Comparison of ENCODE assay signal across 17 cellular contexts in the genomic region with DNA sequence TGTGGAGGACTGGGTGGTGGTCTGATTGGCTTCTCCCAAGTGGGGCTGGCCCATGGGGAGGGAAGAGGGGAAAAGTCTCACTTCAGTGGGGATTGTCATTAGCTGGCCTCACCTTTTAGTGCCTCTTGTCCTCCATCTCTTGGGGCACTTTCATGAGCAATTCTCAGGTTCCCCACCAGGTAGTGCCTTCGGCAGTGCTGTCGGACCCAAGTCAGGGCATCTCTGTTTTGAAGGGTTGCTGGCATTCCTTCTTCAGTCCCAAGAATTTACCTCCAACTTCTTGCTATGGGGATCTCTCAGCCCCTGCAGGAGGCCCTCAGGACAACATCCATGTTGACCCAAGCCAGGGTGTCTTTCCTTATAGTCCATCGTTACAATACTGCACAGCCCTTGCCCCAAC. TPM values are rescaled to one million over a fixed set of nuclear protein-coding genes. Genes with fewer than 3 reads are reported as not detected.
"Had no signal": no experiment of that assay in that cellular context is flagged by ENCODE, and none has a peak within 500 bp of the region (broad histone marks: within the 10 kb centered on the region; RNA-seq: fewer than 3 reads in every experiment).

No MANE protein-coding gene starts in this region.

- H3K36me3 ChIP-seq: brain microvascular endothelial cell, heart left ventricle, left ventricle myocardium inferior, ovary, sigmoid colon, upper lobe of left lung had no signal

- H3K4me3 ChIP-seq: heart left ventricle, left ventricle myocardium inferior, ovary, sigmoid colon, testis, upper lobe of left lung had no signal

- ATAC-seq: activated CD4-positive, alpha-beta T cell treated with anti-CD3 and anti-CD28 coated beads for 36 hours; heart left ventricle; naive thymus-derived CD8-positive, alpha-beta T cell; stimulated activated effector memory CD8-positive, alpha-beta T cell treated with anti-CD3 and anti-CD28 coated beads, Interleukin-12 subunit alpha, Interleukin-12 subunit beta, amount 100 ng/mL, for 72 hours had no signal

- H3K9me3 ChIP-seq: heart left ventricle, left ventricle myocardium inferior, ovary, sigmoid colon, testis, upper lobe of left lung had no signal

- H3K4me1 ChIP-seq: sigmoid colon had no signal

- H3K27me3 ChIP-seq: brain microvascular endothelial cell, ovary, sigmoid colon, testis, upper lobe of left lung had no signal

- H3K27ac ChIP-seq: brain microvascular endothelial cell, heart left ventricle, left ventricle myocardium inferior, ovary, sigmoid colon, testis, upper lobe of left lung had no signal

- DNase-seq: activated CD4-positive, alpha-beta memory T cell treated with anti-CD3 and anti-CD28 coated beads, Interleukin-2, amount 10 ng/mL, durations not matched to agents 7 days and 5 days; activated CD4-positive, alpha-beta T cell treated with anti-CD3 and anti-CD28 coated beads for 36 hours; activated effector memory CD4-positive, alpha-beta T cell treated with Interleukin-2 at 50 U/mL for 16 hours; activated naive CD4-positive, alpha-beta T cell treated with anti-CD3 and anti-CD28 coated beads, Interleukin-2, amount 50 U/mL, for 16 hours; activated T-cell treated with anti-CD3 and anti-CD28 coated beads, Interleukin-2, amount 50 U/mL, for 24 hours; aorta; brain microvascular endothelial cell; cortex of kidney; heart left ventricle; left ventricle myocardium inferior; naive thymus-derived CD8-positive, alpha-beta T cell; ovary; sigmoid colon; stimulated activated CD4-positive, alpha-beta T cell treated with anti-CD3 and anti-CD28 coated beads, Interleukin-4, amount 100 ng/mL, for 24 hours; testis had no signal

RNA-seq across cellular contexts. Expression of gene F3, which starts 54.7 kb away (rescaled TPM):
- total RNA-seq: naive thymus-derived CD8-positive, alpha-beta T cell had no signal
- polyA plus RNA-seq: naive thymus-derived CD8-positive, alpha-beta T cell had no signal
